19 cellular contexts compared by ENCODE assay signal in the genomic region with DNA sequence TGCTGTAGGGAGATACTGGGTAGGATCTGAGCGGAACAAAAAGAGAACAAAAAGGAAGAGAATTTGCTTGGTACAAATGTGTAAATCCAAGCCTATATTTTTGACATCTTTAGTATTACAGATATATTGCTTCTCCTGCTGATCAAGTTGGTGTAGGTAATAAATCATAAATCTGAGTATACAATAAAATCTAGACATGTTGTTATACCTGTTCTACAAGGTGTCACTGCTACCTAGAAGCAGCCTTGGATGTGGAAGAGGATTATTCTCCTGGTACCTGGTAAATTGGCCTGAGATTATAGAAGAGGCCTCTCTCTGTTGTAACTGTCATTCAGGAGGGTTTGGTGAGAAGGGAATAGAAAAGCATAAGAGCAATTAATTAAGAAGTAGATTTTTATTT.
"Had no signal": no experiment of that assay in that cellular context is flagged by ENCODE, and none has a peak within 500 bp of the region (broad histone marks: within the 10 kb centered on the region; RNA-seq: fewer than 3 reads in every experiment).

No MANE protein-coding gene starts in this region.

- H3K9me3 ChIP-seq: gastrocnemius medialis, heart right ventricle, sigmoid colon, testis, tibial nerve had no signal

- H3K4me3 ChIP-seq: coronary artery, gastrocnemius medialis, heart right ventricle, sigmoid colon, skin epidermis, testis, tibial nerve had no signal

- H3K27ac ChIP-seq: coronary artery, gastrocnemius medialis, heart right ventricle, sigmoid colon, skin epidermis, testis, tibial nerve had no signal

- DNase-seq: effector CD4-positive, alpha-beta T cell; endodermal cell; gastrocnemius medialis; heart right ventricle; hypothalamus; kidney glomerular epithelial cell; mammary epithelial cell; natural killer cell; posterior cingulate gyrus; sigmoid colon; stimulated activated CD4-positive, alpha-beta T cell treated with anti-CD3 and anti-CD28 coated beads, Interleukin-2, amount 100 ng/mL, for 24 hours; stimulated activated CD4-positive, alpha-beta T cell treated with anti-CD3 and anti-CD28 coated beads, Interleukin-4, amount 100 ng/mL, for 4 hours; stimulated activated naive B cell treated with anti-CD40 and anti-IgM and Interleukin-4, amounts not matched to agents 10 μg/mL and 1 μg/mL and 100 μg/mL, for 72 hours; stimulated activated naive CD8-positive, alpha-beta T cell treated with anti-CD3 and anti-CD28 coated beads, Interleukin-15, amount 100 ng/mL, for 72 hours; testis had no signal

- ATAC-seq: gastrocnemius medialis; heart right ventricle; left lobe of liver; natural killer cell; stimulated activated naive B cell treated with anti-CD40 and anti-IgM and Interleukin-4, amounts not matched to agents 10 μg/mL and 1 μg/mL and 100 μg/mL, for 72 hours; stimulated activated naive CD8-positive, alpha-beta T cell treated with anti-CD3 and anti-CD28 coated beads, Interleukin-15, amount 100 ng/mL, for 72 hours had no signal

- H3K36me3 ChIP-seq: gastrocnemius medialis, heart right ventricle, sigmoid colon, tibial nerve had no signal

- H3K4me1 ChIP-seq: gastrocnemius medialis, heart right ventricle, sigmoid colon, testis, tibial nerve had no signal

- H3K27me3 ChIP-seq: gastrocnemius medialis, heart right ventricle, sigmoid colon, testis, tibial nerve had no signal
